ENCODE assay signal across 8 cellular contexts in the genomic region with DNA sequence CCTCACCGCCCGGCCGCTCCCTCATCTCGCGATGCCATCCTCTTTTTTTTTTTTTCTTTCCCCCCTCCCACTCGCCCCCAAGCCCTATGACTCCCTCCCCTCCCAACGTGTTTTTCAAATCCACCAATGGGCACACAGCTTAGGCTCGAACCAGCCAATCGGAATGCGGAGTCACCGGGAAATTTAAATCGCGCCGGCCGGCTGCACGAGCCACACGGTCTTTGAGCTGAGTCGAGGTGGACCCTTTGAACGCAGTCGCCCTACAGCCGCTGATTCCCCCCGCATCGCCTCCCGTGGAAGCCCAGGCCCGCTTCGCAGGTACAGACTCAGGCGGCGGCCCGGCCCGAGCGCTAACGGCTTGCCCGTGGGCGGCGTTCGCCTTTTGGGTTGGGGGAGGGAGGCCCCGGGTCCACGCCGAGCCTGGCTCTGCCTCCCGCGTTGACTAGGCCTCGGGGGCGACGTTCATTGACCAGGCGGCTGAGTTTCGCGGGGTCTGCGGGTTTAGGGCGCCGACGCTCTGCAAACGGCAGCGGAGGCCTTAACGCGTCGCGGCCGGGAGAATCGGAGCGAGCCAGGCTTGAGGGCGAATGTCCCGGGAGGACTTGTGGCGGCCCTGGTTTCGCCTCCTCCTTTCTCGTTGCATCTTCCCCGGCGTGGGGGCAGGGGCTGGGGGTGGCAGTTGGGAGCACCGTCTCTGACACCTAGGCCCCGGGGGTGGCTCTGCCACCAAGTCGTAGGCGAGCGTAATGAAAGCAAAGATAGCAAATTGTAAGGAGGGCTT. TPM values are rescaled to one million over a fixed set of nuclear protein-coding genes. Genes with fewer than 3 reads are reported as not detected.
DNase-seq lines count a peak whose midpoint lies in the region; ATAC-seq, FAIRE-seq and TF ChIP-seq lines count a peak whose summit lies in the region.

KPNA2 (plus strand) TSS at position 213 of the 781 bp plus-strand sequence. CDS start 1,398 bp downstream, outside the sequence.

- H3K27ac ChIP-seq in right cardiac atrium (ENCODE audit: low read length) (peak within 1 kb of the TSS; percentile 37), psoas muscle (peak within 1 kb of the TSS; percentile 80), urinary bladder (ENCODE audit: low read depth) (no peak within 1 kb of the TSS)

- peak within 1 kb of the TSS; percentile 54 for H3K4me3 ChIP-seq in right cardiac atrium (ENCODE audit: low read length)
- H3K4me3 ChIP-seq in psoas muscle = peak within 1 kb of the TSS; percentile 99
- peak within 1 kb of the TSS; percentile 88 for H3K4me3 ChIP-seq in urinary bladder (ENCODE audit: low read depth, low read length)

- TF ChIP-seq CTCF in psoas muscle (IDR thresholded peaks at IDR 0.05) = no peak

- ATAC-seq in HG02973 (IDR thresholded peaks at IDR 0.05; ENCODE audit: unreplicated experiment) (peak; percentile 84), right cardiac atrium (peak; percentile 97 to 98), psoas muscle (peak; percentile 97 to 98 (median 98))

- H3K4me1 ChIP-seq in right cardiac atrium (ENCODE audit: control insufficient read depth, insufficient read depth, low read length) (no peaks in the 10 kb centered on the region), psoas muscle (peaks cover 16% of the 10 kb centered on the region), urinary bladder (ENCODE audit: insufficient read depth) (no peaks in the 10 kb centered on the region)

- WGBS in right cardiac atrium = under 1% methylated on average over 69 of the region's 72 CpGs
- WGBS in psoas muscle, 3 donors = 0% methylated on average over 66 to 67 of the region's 72 CpGs
- WGBS in urinary bladder = under 1% methylated on average over 72 of the region's 72 CpGs

- DNase-seq in GM18507 (ENCODE audit: extremely low spot score, insufficient read length, low read depth) (peak; percentile 96), NCI-H1930 (lab: John Stamatoyannopoulos, UW) (peak; percentile 99), anterior cingulate cortex (lab: John Stamatoyannopoulos, UW) (peak; percentile 78 to 98 (median 94)), right cardiac atrium (peak; percentile 94 to 97 (median 96)), psoas muscle (peak; percentile 92 to 96)

- H3K36me3 ChIP-seq in psoas muscle (ENCODE audit: insufficient read depth in 1 of 2, low read depth in 1 of 2) (peaks cover 0 to 38% of the 10 kb centered on the region in 2 donors), urinary bladder (ENCODE audit: insufficient read depth) (no peaks in the 10 kb centered on the region)

- intact Hi-C loops in T-helper 2 cell treated with Interferon-gamma antibody and Interleukin-4, amounts not matched to agents 100 ng/mL and 5 ng/mL, for 36 hours (cut with micrococcal nuclease) = loop anchor here (1.0 to 5.0 kb wide), 5 partner anchors 15 to 422 kb away; partner anchors contain the start of genes NOL11 and WIPI1
- intact Hi-C loops in right cardiac atrium (cut with DNase I) (no loop called here), psoas muscle (cut with DNase I) (no loop called here)

- FAIRE-seq in GM18507 (lab: Jason Lieb, UNC) = peak; percentile 91

- H3K9me3 ChIP-seq in right cardiac atrium (ENCODE audit: control insufficient read depth, low read length) = no peaks in the 10 kb centered on the region
- H3K9me3 ChIP-seq in psoas muscle = no peaks in the 10 kb centered on the region

- H3K27me3 ChIP-seq in right cardiac atrium (ENCODE audit: control insufficient read depth, insufficient read depth) (no peaks in the 10 kb centered on the region), psoas muscle (ENCODE audit: insufficient read depth in 3 of 3, low read length in 2 of 3) (no peaks in the 10 kb centered on the region)

RNA-seq across cellular contexts. Expression of gene KPNA2, which starts in this region (rescaled TPM):
- 218 and 219 TPM in 2 replicates for total RNA-seq in T-helper 2 cell treated with Interferon-gamma antibody and Interleukin-4, amounts not matched to agents 100 ng/mL and 5 ng/mL, for 36 hours
- total RNA-seq in right cardiac atrium (10 to 100 TPM; 16.7 to 29.5 (median 22.6) TPM), psoas muscle (10 to 100 TPM; 11.4 to 25.2 (median 18.5) TPM), urinary bladder (52.3 TPM)
- polyA plus RNA-seq in right cardiac atrium (16.5 TPM), psoas muscle (10 to 100 TPM; 16.1 to 38.4 (median 29.7) TPM), urinary bladder (12.6 TPM)
